Comparison of ENCODE assay signal across 22 cellular contexts in the genomic region with DNA sequence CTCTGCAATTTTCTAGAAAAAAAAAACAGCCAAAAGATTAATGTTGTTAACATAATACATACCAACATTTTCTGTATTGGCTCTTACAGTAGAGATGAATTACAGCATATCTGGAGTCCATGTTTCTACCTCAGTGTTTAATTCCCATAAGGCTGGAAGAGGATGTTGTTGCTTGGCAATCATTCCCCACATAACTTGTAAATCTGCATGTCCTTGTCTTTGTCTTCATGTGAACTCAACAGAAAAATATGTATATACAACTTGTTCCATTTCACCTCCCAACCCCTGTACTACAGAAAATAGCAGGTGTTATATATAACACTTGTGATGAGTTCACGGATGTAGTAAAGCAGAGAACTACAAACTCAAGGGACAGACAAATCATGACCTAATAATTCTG.
DNase-seq lines count a peak whose midpoint lies in the region; ATAC-seq and TF ChIP-seq lines count a peak whose summit lies in the region.
"Had no signal": no experiment of that assay in that cellular context is flagged by ENCODE, and none has a peak within 500 bp of the region (broad histone marks: within the 10 kb centered on the region; RNA-seq: fewer than 3 reads in every experiment).

No MANE protein-coding gene starts in this region.

- BruUV-seq in IMR-90 (replicated peaks; lab: Mats Ljungman, UMichigan) = no TSS peak

- H4K5ac ChIP-seq in IMR-90 (ENCODE audit: low read depth, low read length) = no peak overlapping the region

- H3K14ac ChIP-seq in IMR-90 (replicated peaks; ENCODE audit: low read depth, low read length) = no peak overlapping the region

- no peak overlapping the region for H2BK15ac ChIP-seq in IMR-90 (ENCODE audit: low read depth, low read length)

- intact Hi-C loops in IMR-90 (cut with micrococcal nuclease) (no loop called here), cardiac septum (cut with DNase I) (no loop called here)

- TF ChIP-seq POLR2A in IMR-90 (IDR thresholded peaks at IDR 0.05; ENCODE audit: low read depth, low read length) = no peak

- TF ChIP-seq RAD21 in IMR-90 (IDR thresholded peaks at IDR 0.05; ENCODE audit: low read length) = no peak

- no peak overlapping the region for H2AK5ac ChIP-seq in IMR-90 (ENCODE audit: low read depth, low read length)

- H3K9me1 ChIP-seq in IMR-90 (ENCODE audit: insufficient read depth, low read length) = no peaks in the 10 kb centered on the region

- in situ Hi-C loops in IMR-90 (cut with MboI; ENCODE audit: low sequenced_read_pairs) = no loop called here
- in situ Hi-C loops in astrocyte of the spinal cord (cut with HindIII; ENCODE audit: low sequenced_read_pairs) = no loop called here

- H3K56ac ChIP-seq in IMR-90 (ENCODE audit: extremely low read depth, insufficient read depth, low read length) = no peak overlapping the region

- no peak overlapping the region for H2AFZ ChIP-seq in IMR-90 (replicated peaks; ENCODE audit: low read length, poor library complexity)

- no peak overlapping the region for H3K4me3 Mint-ChIP-seq in nephron
- H3K4me3 Mint-ChIP-seq: CD4-positive, alpha-beta memory T cell; IgD-negative memory B cell had no signal

- no peak overlapping the region for H3K4ac ChIP-seq in IMR-90 (ENCODE audit: low read depth, low read length)

- H4K8ac ChIP-seq in IMR-90 (ENCODE audit: low read depth in 2 of 2, low read length in 2 of 2) = no peak overlapping the region

- no peak overlapping the region for H3K4me2 ChIP-seq in IMR-90 (ENCODE audit: low read depth, low read length)

- no peak overlapping the region for H4K91ac ChIP-seq in IMR-90 (ENCODE audit: insufficient read depth, low read depth, low read length)

- no peak overlapping the region for H3K9ac ChIP-seq in IMR-90 (ENCODE audit: low read depth, low read length)

- H2BK20ac ChIP-seq in IMR-90 (ENCODE audit: low read depth, low read length) = no peak overlapping the region

- peaks cover 17% of the 10 kb centered on the region for H3K9me3 Mint-ChIP-seq in nephron

- no peaks in the 10 kb centered on the region for H3K79me1 ChIP-seq in IMR-90 (ENCODE audit: low read depth in 1 of 2, low read length in 2 of 2)

- no peak overlapping the region for H3K27ac ChIP-seq in IMR-90 (ENCODE audit: insufficient read depth, low read length)
- H3K27ac ChIP-seq: Peyer's patch, SK-N-MC had no signal

- H3K18ac ChIP-seq in IMR-90 (ENCODE audit: low read depth, low read length) = no peak overlapping the region

- no peaks in the 10 kb centered on the region for H3K27me3 ChIP-seq in IMR-90 (ENCODE audit: control insufficient read depth, insufficient read depth, low read length)
- H3K27me3 ChIP-seq: Peyer's patch had no signal

- no peaks in the 10 kb centered on the region for H3K4me1 ChIP-seq in IMR-90 (ENCODE audit: control insufficient read depth, insufficient read depth, low read length)
- H3K4me1 ChIP-seq: Peyer's patch had no signal

- no peak for ATAC-seq in IMR-90 (ENCODE audit: low read depth)
- ATAC-seq in HG02884 (IDR thresholded peaks at IDR 0.05; ENCODE audit: unreplicated experiment) = no peak
- ATAC-seq: GM12878 had no signal

- POLR2A ChIA-PET in IMR-90 (lab: Charles Lee; ENCODE audit: unreplicated experiment) = no interaction called here

- dilution Hi-C loops in IMR-90 (cut with HindIII; ENCODE audit: low sequenced_read_pairs, unreplicated experiment) = no loop called here

- peak overlapping the region in 2 of 3 experiments; percentile 11 to 66 for H3K27ac Mint-ChIP-seq in nephron
- H3K27ac Mint-ChIP-seq: CD4-positive, alpha-beta memory T cell; IgD-negative memory B cell had no signal

- H3K4me1 Mint-ChIP-seq in nephron = peaks cover 23% of the 10 kb centered on the region
- H3K4me1 Mint-ChIP-seq: CD4-positive, alpha-beta memory T cell; IgD-negative memory B cell had no signal

- H3K4me3 ChIP-seq in IMR-90 (ENCODE audit: insufficient read depth, low read depth, low read length) (no peak overlapping the region), astrocyte of the spinal cord (ENCODE audit: low read depth, low read length) (no peak overlapping the region), fibroblast of pulmonary artery (replicated peaks; ENCODE audit: low read depth, low read length) (no peak overlapping the region)
- H3K4me3 ChIP-seq: GM12878, Peyer's patch, SK-N-MC had no signal

- no peaks in the 10 kb centered on the region for H4K20me1 ChIP-seq in IMR-90 (ENCODE audit: insufficient read depth, low read length)

- no peak overlapping the region for H2BK5ac ChIP-seq in IMR-90 (ENCODE audit: low read depth, low read length, poor library complexity, severe bottlenecking)

- H3K9me3 ChIP-seq in IMR-90 (ENCODE audit: control insufficient read depth, insufficient read depth, low read length) = peaks cover 3% of the 10 kb centered on the region
- H3K9me3 ChIP-seq: Peyer's patch had no signal

- no peak for TF ChIP-seq CTCF in IMR-90 (conservative IDR thresholded peaks at IDR 0.05; ENCODE audit: low read depth, low read length)
- TF ChIP-seq CTCF in astrocyte of the spinal cord (IDR thresholded peaks at IDR 0.05; ENCODE audit: low read depth, low read length) = no peak
- no peak for TF ChIP-seq CTCF in fibroblast of pulmonary artery (IDR thresholded peaks at IDR 0.05; ENCODE audit: low read length, missing control alignments)
- TF ChIP-seq CTCF in nephron (IDR thresholded peaks at IDR 0.05; ENCODE audit: unreplicated experiment in 3 of 3) = no peak

- WGBS in IMR-90 (ENCODE audit: extremely low coverage in 2 of 2, insufficient read length in 1 of 2), 2 experiments = no CpG with 5 or more reads among the region's 1 CpG

- H3K36me3 Mint-ChIP-seq in nephron (ENCODE audit: low read depth) = no peaks in the 10 kb centered on the region
- H3K36me3 Mint-ChIP-seq: CD4-positive, alpha-beta memory T cell; IgD-negative memory B cell had no signal

- H3K27me3 Mint-ChIP-seq in nephron (ENCODE audit: low read depth) = no peaks in the 10 kb centered on the region
- H3K27me3 Mint-ChIP-seq: CD4-positive, alpha-beta memory T cell; IgD-negative memory B cell had no signal

- no peak overlapping the region for H3K23ac ChIP-seq in IMR-90 (ENCODE audit: low read depth, low read length)

- H2AK9ac ChIP-seq in IMR-90 (replicated peaks; ENCODE audit: low read depth, low read length, poor library complexity) = no peak overlapping the region

- DNase-seq in IMR-90 = peak; percentile 39
- DNase-seq in astrocyte of the spinal cord (ENCODE audit: low read depth, low spot score) = peak; percentile 1
- DNase-seq in fibroblast of pulmonary artery (ENCODE audit: low read depth) = peak; percentile 22
- no peak for DNase-seq in cardiac septum (ENCODE audit: low spot score)
- DNase-seq in activated CD4-positive, alpha-beta T cell treated with anti-CD3 and anti-CD28 coated beads for 1 hour = no peak
- DNase-seq: CD4-positive, alpha-beta memory T cell; DMS153; GOT3; Karpas-422; MM.1S; NCI-H1092; NCI-H1436 treated with DMSO at 0.1 percent for 48 hours; NCI-H2081; NCI-H2171 treated with DMSO at 0.1 percent for 48 hours; NCI-H446 treated with DMSO at 0.1 percent for 48 hours; Peyer's patch; SHP77 had no signal

- H3K36me3 ChIP-seq in IMR-90 (ENCODE audit: control insufficient read depth, insufficient read depth, low read length) = no peaks in the 10 kb centered on the region
- H3K36me3 ChIP-seq: Peyer's patch had no signal

- CTCF ChIA-PET in IMR-90 (lab: Yijun Ruan, JAX) = no interaction called here

- H2BK120ac ChIP-seq in IMR-90 (ENCODE audit: low read depth, low read length) = no peak overlapping the region

TF ChIP-seq in IMR-90, 13 proteins besides CTCF, POLR2A, EP300 and RAD21:
- no peak for TF ChIP-seq MXI1 (IDR thresholded peaks at IDR 0.05; ENCODE audit: borderline replicate concordance, low read depth, low read length)
- TF ChIP-seq USF2 (IDR thresholded peaks at IDR 0.05; ENCODE audit: low read depth, low read length) = no peak
- no peak for TF ChIP-seq NFE2L2 (IDR thresholded peaks at IDR 0.05; ENCODE audit: low read depth, low read length)
- TF ChIP-seq MAZ (IDR thresholded peaks at IDR 0.05; ENCODE audit: borderline replicate concordance, low read depth, low read length) = no peak
- TF ChIP-seq FOS (IDR thresholded peaks at IDR 0.05; ENCODE audit: low read depth, low read length) = no peak
- no peak for TF ChIP-seq RFX5 (IDR thresholded peaks at IDR 0.05; ENCODE audit: low read depth, low read length)
- TF ChIP-seq CHD1 (IDR thresholded peaks at IDR 0.05; ENCODE audit: low read depth, low read length) = no peak
- TF ChIP-seq, protein P1, sequence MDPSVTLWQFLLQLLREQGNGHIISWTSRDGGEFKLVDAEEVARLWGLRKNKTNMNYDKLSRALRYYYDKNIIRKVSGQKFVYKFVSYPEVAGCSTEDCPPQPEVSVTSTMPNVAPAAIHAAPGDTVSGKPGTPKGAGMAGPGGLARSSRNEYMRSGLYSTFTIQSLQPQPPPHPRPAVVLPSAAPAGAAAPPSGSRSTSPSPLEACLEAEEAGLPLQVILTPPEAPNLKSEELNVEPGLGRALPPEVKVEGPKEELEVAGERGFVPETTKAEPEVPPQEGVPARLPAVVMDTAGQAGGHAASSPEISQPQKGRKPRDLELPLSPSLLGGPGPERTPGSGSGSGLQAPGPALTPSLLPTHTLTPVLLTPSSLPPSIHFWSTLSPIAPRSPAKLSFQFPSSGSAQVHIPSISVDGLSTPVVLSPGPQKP (IDR thresholded peaks at IDR 0.05; ENCODE audit: borderline replicate concordance, low read depth, low read length) = no peak
- no peak for TF ChIP-seq RCOR1 (IDR thresholded peaks at IDR 0.05; ENCODE audit: insufficient replicate concordance, low read length)
- no peak for TF ChIP-seq MAFK (IDR thresholded peaks at IDR 0.05; ENCODE audit: low read depth, low read length)
- no peak for TF ChIP-seq CEBPB (IDR thresholded peaks at IDR 0.05; ENCODE audit: low read depth, low read length)
- TF ChIP-seq BHLHE40 (IDR thresholded peaks at IDR 0.05; ENCODE audit: low read depth, low read length) = no peak
- no peak for TF ChIP-seq SMC3 (IDR thresholded peaks at IDR 0.05; ENCODE audit: low read depth, low read length)

Comparison
In these comparisons a context has a peak if more than half of its experiments do, and no peak if none do; other contexts are left out.
1. DNase-seq: peak in IMR-90 (single experiment), astrocyte of the spinal cord (single experiment) and fibroblast of pulmonary artery (single experiment); none in cardiac septum (single experiment) and activated CD4-positive, alpha-beta T cell treated with anti-CD3 and anti-CD28 coated beads for 1 hour (single experiment).